In the genomic region with DNA sequence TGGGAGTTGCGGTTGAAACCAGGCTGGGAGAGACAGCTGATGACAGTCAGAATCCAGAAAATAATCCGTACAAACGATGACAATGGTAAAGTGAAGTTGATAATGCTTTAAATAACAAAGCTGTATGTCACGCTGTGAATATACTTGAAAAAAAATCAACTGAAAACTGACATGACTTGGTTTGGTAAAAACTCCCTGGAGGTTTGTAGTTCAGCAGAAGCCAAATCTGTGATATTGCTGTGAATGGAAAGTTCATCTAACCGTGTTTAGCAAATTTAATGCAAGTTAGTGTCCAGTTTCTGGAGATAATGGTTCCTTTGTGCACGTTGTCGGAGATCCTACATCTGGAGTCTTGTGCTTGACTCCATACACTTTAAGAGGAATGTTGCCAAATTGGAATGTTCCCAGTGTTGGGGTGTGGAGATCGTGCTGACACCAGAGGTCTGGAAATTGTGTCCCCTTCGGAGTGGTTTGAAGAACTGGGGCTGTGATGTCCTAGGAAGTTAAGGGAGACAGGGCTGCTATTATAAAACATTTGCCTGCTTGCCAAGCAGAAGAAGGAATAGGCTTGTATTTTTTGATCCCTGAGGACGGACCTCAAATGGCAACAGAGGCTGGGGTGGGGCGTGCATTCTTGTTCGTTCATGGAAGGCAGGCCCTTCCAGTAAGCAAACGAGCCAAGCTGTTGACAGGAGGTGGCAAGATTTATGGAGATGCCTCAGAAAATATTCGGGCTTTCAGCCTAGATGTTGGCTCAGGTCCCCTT, we compare ENCODE assay signal across 9 cellular contexts. TPM values are rescaled to one million over a fixed set of nuclear protein-coding genes. Genes with fewer than 3 reads are reported as not detected.
A peak's percentile ranks its signal among the peaks of the same experiment; 100 is the strongest.
DNase-seq lines count a peak whose midpoint lies in the region; ATAC-seq and TF ChIP-seq lines count a peak whose summit lies in the region.
"Had no signal": no experiment of that assay in that cellular context is flagged by ENCODE, and none has a peak within 500 bp of the region (broad histone marks: within the 10 kb centered on the region; RNA-seq: fewer than 3 reads in every experiment).

No MANE protein-coding gene starts in this region.

- no peaks in the 10 kb centered on the region for H3K9me3 Mint-ChIP-seq in brain
- H3K9me3 Mint-ChIP-seq in stimulated activated naive B cell treated with anti-CD40 and anti-IgM and Interleukin-4, amounts not matched to agents 10 μg/mL and 1 μg/mL and 100 μg/mL, for 72 hours, result no peaks in the 10 kb centered on the region
- no peaks in the 10 kb centered on the region for H3K9me3 Mint-ChIP-seq in T-helper 2 cell treated with Interferon-gamma antibody and Interleukin-4, amounts not matched to agents 5 μg/mL and 100 μg/mL, for 36 hours
- no peaks in the 10 kb centered on the region for H3K9me3 Mint-ChIP-seq in activated naive CD8-positive, alpha-beta T cell treated with anti-CD3 and anti-CD28 coated beads, Interleukin-2, amount 50 U/mL, for 24 hours

- peak; percentile 76 for DNase-seq in GM04504 (ENCODE audit: low read depth)
- peak; percentile 45 for DNase-seq in kidney glomerular epithelial cell (lab: John Stamatoyannopoulos, UW)
- DNase-seq in stimulated activated naive B cell treated with anti-CD40 and anti-IgM and Interleukin-4, amounts not matched to agents 10 μg/mL and 1 μg/mL and 100 μg/mL, for 72 hours, result no peak
- no peak for DNase-seq in T-helper 2 cell treated with Interferon-gamma antibody and Interleukin-4, amounts not matched to agents 5 μg/mL and 100 μg/mL, for 36 hours (ENCODE audit: low spot score)
- DNase-seq in NCI-H2029 (lab: John Stamatoyannopoulos, UW), result no peak
- no peak for DNase-seq in activated naive CD8-positive, alpha-beta T cell treated with anti-CD3 and anti-CD28 coated beads, Interleukin-2, amount 50 U/mL, for 24 hours
- DNase-seq in HUDEP-2 (lab: John Stamatoyannopoulos, UW; ENCODE audit: unreplicated experiment in 76 of 76), result no peak
- DNase-seq: cerebellar nuclear complex had no signal

- peak overlapping the region; percentile 39 to 91 (median 85) for H3K27ac Mint-ChIP-seq in brain
- peak overlapping the region; percentile 47 for H3K27ac Mint-ChIP-seq in stimulated activated naive B cell treated with anti-CD40 and anti-IgM and Interleukin-4, amounts not matched to agents 10 μg/mL and 1 μg/mL and 100 μg/mL, for 72 hours
- no peak overlapping the region for H3K27ac Mint-ChIP-seq in T-helper 2 cell treated with Interferon-gamma antibody and Interleukin-4, amounts not matched to agents 5 μg/mL and 100 μg/mL, for 36 hours
- no peak overlapping the region for H3K27ac Mint-ChIP-seq in activated naive CD8-positive, alpha-beta T cell treated with anti-CD3 and anti-CD28 coated beads, Interleukin-2, amount 50 U/mL, for 24 hours

- peak; percentile 19 to 57 for ATAC-seq in stimulated activated naive B cell treated with anti-CD40 and anti-IgM and Interleukin-4, amounts not matched to agents 10 μg/mL and 1 μg/mL and 100 μg/mL, for 72 hours (replicated peaks)
- ATAC-seq in activated naive CD8-positive, alpha-beta T cell treated with anti-CD3 and anti-CD28 coated beads, Interleukin-2, amount 50 U/mL, for 24 hours, result no peak

- TF ChIP-seq CTCF in brain (conservative IDR thresholded peaks at IDR 0.05), result no peak

- peaks cover 76% of the 10 kb centered on the region for H3K4me1 Mint-ChIP-seq in brain
- H3K4me1 Mint-ChIP-seq in stimulated activated naive B cell treated with anti-CD40 and anti-IgM and Interleukin-4, amounts not matched to agents 10 μg/mL and 1 μg/mL and 100 μg/mL, for 72 hours, result peaks cover 46 to 61% of the 10 kb centered on the region in 2 donors
- H3K4me1 Mint-ChIP-seq in T-helper 2 cell treated with Interferon-gamma antibody and Interleukin-4, amounts not matched to agents 5 μg/mL and 100 μg/mL, for 36 hours (ENCODE audit: low read depth), result peaks cover 15% of the 10 kb centered on the region
- H3K4me1 Mint-ChIP-seq in activated naive CD8-positive, alpha-beta T cell treated with anti-CD3 and anti-CD28 coated beads, Interleukin-2, amount 50 U/mL, for 24 hours, result peaks cover 29% of the 10 kb centered on the region

- H3K36me3 Mint-ChIP-seq in brain, result peaks cover 9% of the 10 kb centered on the region
- H3K36me3 Mint-ChIP-seq in stimulated activated naive B cell treated with anti-CD40 and anti-IgM and Interleukin-4, amounts not matched to agents 10 μg/mL and 1 μg/mL and 100 μg/mL, for 72 hours, result peaks cover 0 to 6% of the 10 kb centered on the region in 2 donors
- H3K36me3 Mint-ChIP-seq in T-helper 2 cell treated with Interferon-gamma antibody and Interleukin-4, amounts not matched to agents 5 μg/mL and 100 μg/mL, for 36 hours (ENCODE audit: low read depth), result no peaks in the 10 kb centered on the region
- peaks cover 2% of the 10 kb centered on the region for H3K36me3 Mint-ChIP-seq in activated naive CD8-positive, alpha-beta T cell treated with anti-CD3 and anti-CD28 coated beads, Interleukin-2, amount 50 U/mL, for 24 hours (ENCODE audit: low read depth)

- H3K4me3 Mint-ChIP-seq in brain, result peak overlapping the region; percentile 50 to 75 (median 69)
- H3K4me3 Mint-ChIP-seq in stimulated activated naive B cell treated with anti-CD40 and anti-IgM and Interleukin-4, amounts not matched to agents 10 μg/mL and 1 μg/mL and 100 μg/mL, for 72 hours, result peak overlapping the region; percentile 66 to 74
- H3K4me3 Mint-ChIP-seq in T-helper 2 cell treated with Interferon-gamma antibody and Interleukin-4, amounts not matched to agents 5 μg/mL and 100 μg/mL, for 36 hours, result no peak overlapping the region
- H3K4me3 Mint-ChIP-seq in activated naive CD8-positive, alpha-beta T cell treated with anti-CD3 and anti-CD28 coated beads, Interleukin-2, amount 50 U/mL, for 24 hours, result no peak overlapping the region

- H3K27me3 Mint-ChIP-seq in brain, result no peaks in the 10 kb centered on the region
- no peaks in the 10 kb centered on the region for H3K27me3 Mint-ChIP-seq in stimulated activated naive B cell treated with anti-CD40 and anti-IgM and Interleukin-4, amounts not matched to agents 10 μg/mL and 1 μg/mL and 100 μg/mL, for 72 hours
- peaks cover 49% of the 10 kb centered on the region for H3K27me3 Mint-ChIP-seq in T-helper 2 cell treated with Interferon-gamma antibody and Interleukin-4, amounts not matched to agents 5 μg/mL and 100 μg/mL, for 36 hours (ENCODE audit: low read depth)
- no peaks in the 10 kb centered on the region for H3K27me3 Mint-ChIP-seq in activated naive CD8-positive, alpha-beta T cell treated with anti-CD3 and anti-CD28 coated beads, Interleukin-2, amount 50 U/mL, for 24 hours

RNA-seq across cellular contexts. Expression of gene PPFIBP1, which starts 30.6 kb away (rescaled TPM):
- polyA plus RNA-seq in brain (ENCODE audit: insufficient read depth, low read depth, low replicate concordance), result 7.9 TPM

Comparison
In these comparisons a context has a peak if more than half of its experiments do, and no peak if none do; other contexts are left out.
1. DNase-seq: peak in GM04504 (single experiment) and kidney glomerular epithelial cell (single experiment); none in stimulated activated naive B cell treated with anti-CD40 and anti-IgM and Interleukin-4, amounts not matched to agents 10 μg/mL and 1 μg/mL and 100 μg/mL, for 72 hours (single experiment), T-helper 2 cell treated with Interferon-gamma antibody and Interleukin-4, amounts not matched to agents 5 μg/mL and 100 μg/mL, for 36 hours (single experiment), NCI-H2029 (single experiment), activated naive CD8-positive, alpha-beta T cell treated with anti-CD3 and anti-CD28 coated beads, Interleukin-2, amount 50 U/mL, for 24 hours (single experiment) and HUDEP-2 (0 of 76).
2. H3K27ac Mint-ChIP-seq: peak in brain (5 of 5) and stimulated activated naive B cell treated with anti-CD40 and anti-IgM and Interleukin-4, amounts not matched to agents 10 μg/mL and 1 μg/mL and 100 μg/mL, for 72 hours (single experiment); none in T-helper 2 cell treated with Interferon-gamma antibody and Interleukin-4, amounts not matched to agents 5 μg/mL and 100 μg/mL, for 36 hours (single experiment) and activated naive CD8-positive, alpha-beta T cell treated with anti-CD3 and anti-CD28 coated beads, Interleukin-2, amount 50 U/mL, for 24 hours (single experiment).
3. H3K4me3 Mint-ChIP-seq: peak in brain (5 of 5) and stimulated activated naive B cell treated with anti-CD40 and anti-IgM and Interleukin-4, amounts not matched to agents 10 μg/mL and 1 μg/mL and 100 μg/mL, for 72 hours (2 of 2); none in T-helper 2 cell treated with Interferon-gamma antibody and Interleukin-4, amounts not matched to agents 5 μg/mL and 100 μg/mL, for 36 hours (single experiment) and activated naive CD8-positive, alpha-beta T cell treated with anti-CD3 and anti-CD28 coated beads, Interleukin-2, amount 50 U/mL, for 24 hours (single experiment).